Comparison of ENCODE assay signal across 19 cellular contexts in the genomic region with DNA sequence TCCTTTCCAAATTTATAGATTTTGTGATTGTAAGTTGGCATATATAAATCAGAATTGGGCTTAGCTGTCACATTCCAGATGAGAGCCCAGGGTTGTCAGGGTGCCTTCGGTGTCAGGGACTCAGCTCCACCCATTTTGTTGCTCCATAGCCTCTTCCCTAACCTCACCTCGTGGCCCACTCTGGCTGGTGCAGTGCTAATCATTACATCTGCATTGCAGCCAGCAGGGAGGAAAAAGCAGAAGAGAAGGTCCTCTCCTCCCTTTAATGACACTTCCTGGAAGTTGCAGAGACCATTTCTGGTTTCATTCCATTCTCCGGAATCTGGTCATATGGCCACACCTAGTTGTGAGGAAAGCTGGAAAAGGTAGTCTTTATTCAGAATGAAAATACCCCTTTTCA.
"Had no signal": no experiment of that assay in that cellular context is flagged by ENCODE, and none has a peak within 500 bp of the region (broad histone marks: within the 10 kb centered on the region; RNA-seq: fewer than 3 reads in every experiment).

No MANE protein-coding gene starts in this region.

- H3K36me3 Mint-ChIP-seq: activated CD4-positive, alpha-beta memory T cell treated with anti-CD3 and anti-CD28 coated beads for 36 hours; activated CD8-positive, alpha-beta memory T cell treated with anti-CD3 and anti-CD28 coated beads, Interleukin-2, amount 10 ng/mL, durations not matched to agents 7 days and 5 days; activated naive CD4-positive, alpha-beta T cell treated with anti-CD3 and anti-CD28 coated beads, Interleukin-2, amount 50 U/mL, for 24 hours; mesothelial cell of epicardium; type B pancreatic cell had no signal

- H3K4me3 ChIP-seq: colonic mucosa, hepatocyte, lung, suprapubic skin had no signal

- ATAC-seq: activated CD8-positive, alpha-beta memory T cell treated with anti-CD3 and anti-CD28 coated beads, Interleukin-2, amount 10 ng/mL, durations not matched to agents 7 days and 5 days; esophagus mucosa; sciatic nerve had no signal

- DNase-seq: activated CD4-positive, alpha-beta memory T cell treated with anti-CD3 and anti-CD28 coated beads for 36 hours; activated CD8-positive, alpha-beta memory T cell treated with anti-CD3 and anti-CD28 coated beads, Interleukin-2, amount 10 ng/mL, durations not matched to agents 7 days and 5 days; activated T-cell treated with anti-CD3 and anti-CD28 coated beads, Interleukin-2, amount 50 U/mL, for 1 hour; central memory CD4-positive, alpha-beta T cell; colonic mucosa; islet precursor cell; nephron progenitor cell; T-helper 9 cell; WERI-Rb-1 had no signal

- H3K27me3 ChIP-seq: colonic mucosa, hepatocyte, suprapubic skin had no signal

- H3K27ac Mint-ChIP-seq: activated CD4-positive, alpha-beta memory T cell treated with anti-CD3 and anti-CD28 coated beads for 36 hours; activated CD8-positive, alpha-beta memory T cell treated with anti-CD3 and anti-CD28 coated beads, Interleukin-2, amount 10 ng/mL, durations not matched to agents 7 days and 5 days; activated naive CD4-positive, alpha-beta T cell treated with anti-CD3 and anti-CD28 coated beads, Interleukin-2, amount 50 U/mL, for 24 hours; activated T-helper 2 cell treated with anti-CD3 and anti-CD28 coated beads, Interferon-gamma antibody, Interleukin-2, Interleukin-4, amounts not matched to agents 10 μg/mL and 5 μg/mL and 100 μg/mL, durations not matched to agents 14 hours and 24 hours and 36 hours; mesothelial cell of epicardium; nephron progenitor cell; stimulated activated naive CD8-positive, alpha-beta T cell treated with anti-CD3 and anti-CD28 coated beads, Interleukin-15, Interleukin-2, amounts not matched to agents 100 ng/mL and 50 ng/mL, for 24 hours; type B pancreatic cell had no signal

- H3K36me3 ChIP-seq: colonic mucosa, suprapubic skin, WERI-Rb-1 had no signal

- H3K9me3 Mint-ChIP-seq: activated CD4-positive, alpha-beta memory T cell treated with anti-CD3 and anti-CD28 coated beads for 36 hours; activated naive CD4-positive, alpha-beta T cell treated with anti-CD3 and anti-CD28 coated beads, Interleukin-2, amount 50 U/mL, for 24 hours; activated T-helper 2 cell treated with anti-CD3 and anti-CD28 coated beads, Interferon-gamma antibody, Interleukin-2, Interleukin-4, amounts not matched to agents 10 μg/mL and 5 μg/mL and 100 μg/mL, durations not matched to agents 14 hours and 24 hours and 36 hours; mesothelial cell of epicardium; nephron progenitor cell; stimulated activated naive CD8-positive, alpha-beta T cell treated with anti-CD3 and anti-CD28 coated beads, Interleukin-15, Interleukin-2, amounts not matched to agents 100 ng/mL and 50 ng/mL, for 24 hours; type B pancreatic cell had no signal
